ENCODE assay signal across 24 cellular contexts in the genomic region with DNA sequence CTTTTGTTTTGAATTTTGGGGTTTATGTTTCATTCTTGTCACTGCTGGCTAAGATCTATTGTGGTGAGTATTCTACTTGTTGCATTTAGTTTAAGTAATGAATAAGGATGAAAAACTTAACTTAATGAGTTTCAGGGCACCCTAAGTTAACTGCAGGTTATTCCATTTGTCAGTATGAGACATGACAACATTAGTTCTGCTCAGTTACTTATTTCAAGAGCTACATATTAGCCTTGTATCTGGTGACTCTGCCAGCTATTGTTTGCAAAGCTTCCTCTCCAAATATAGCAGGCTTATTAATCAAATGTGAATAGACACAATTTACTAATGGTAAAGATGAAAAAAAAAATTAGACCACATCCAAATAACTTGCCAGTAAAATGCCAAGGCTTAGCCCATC.
"Had no signal": no experiment of that assay in that cellular context is flagged by ENCODE, and none has a peak within 500 bp of the region (broad histone marks: within the 10 kb centered on the region; RNA-seq: fewer than 3 reads in every experiment).

No MANE protein-coding gene starts in this region.

- DNase-seq: colonic mucosa; dorsolateral prefrontal cortex; effector CD8-positive, alpha-beta T cell; gastrocnemius medialis; left cardiac atrium; left ventricle myocardium inferior; lower lobe of right lung; mesenchymal stem cell; midbrain; naive B cell; nephron progenitor cell; posterior cingulate gyrus; small intestine; stimulated activated CD4-positive, alpha-beta T cell treated with anti-CD3 and anti-CD28 coated beads, Interleukin-4, amount 100 ng/mL, for 1 hour; stimulated activated CD8-positive, alpha-beta memory T cell treated with anti-CD3 and anti-CD28 coated beads, Interleukin-4, amount 100 ng/mL, for 48 hours; stimulated activated naive CD8-positive, alpha-beta T cell treated with anti-CD3 and anti-CD28 coated beads, Interleukin-15, Interleukin-2, amounts not matched to agents 100 U/mL and 50 U/mL, for 24 hours; thyroid gland; uterus had no signal

- H3K36me3 Mint-ChIP-seq: naive B cell, type B pancreatic cell had no signal

- H3K27me3 Mint-ChIP-seq: naive B cell, type B pancreatic cell had no signal

- H3K9me3 ChIP-seq: colonic mucosa, esophagus muscularis mucosa, gastrocnemius medialis, left ventricle myocardium inferior, lower lobe of right lung, right atrium auricular region, suprapubic skin, thyroid gland, uterus had no signal

- H3K27ac ChIP-seq: colonic mucosa, dorsolateral prefrontal cortex, esophagus muscularis mucosa, gastrocnemius medialis, left ventricle myocardium inferior, lower lobe of right lung, right atrium auricular region, suprapubic skin, thyroid gland, uterus had no signal

- H3K27ac Mint-ChIP-seq: naive B cell; nephron progenitor cell; stimulated activated effector memory CD8-positive, alpha-beta T cell treated with anti-CD3 and anti-CD28 coated beads, Interleukin-12 subunit alpha, Interleukin-12 subunit beta, amount 100 ng/mL, for 72 hours; type B pancreatic cell had no signal

- H3K4me1 Mint-ChIP-seq: nephron progenitor cell; stimulated activated effector memory CD8-positive, alpha-beta T cell treated with anti-CD3 and anti-CD28 coated beads, Interleukin-12 subunit alpha, Interleukin-12 subunit beta, amount 100 ng/mL, for 72 hours had no signal

- H3K27me3 ChIP-seq: colonic mucosa, dorsolateral prefrontal cortex, esophagus muscularis mucosa, gastrocnemius medialis, right atrium auricular region, suprapubic skin, thyroid gland had no signal

- ATAC-seq: gastrocnemius medialis; left cardiac atrium; lower lobe of right lung; stimulated activated effector memory CD8-positive, alpha-beta T cell treated with anti-CD3 and anti-CD28 coated beads, Interleukin-12 subunit alpha, Interleukin-12 subunit beta, amount 100 ng/mL, for 72 hours; stimulated activated naive CD8-positive, alpha-beta T cell treated with anti-CD3 and anti-CD28 coated beads, Interleukin-15, Interleukin-2, amounts not matched to agents 100 U/mL and 50 U/mL, for 24 hours had no signal

- FAIRE-seq: keratinocyte, small intestine had no signal

- H3K9me3 Mint-ChIP-seq: naive B cell; nephron progenitor cell; stimulated activated effector memory CD8-positive, alpha-beta T cell treated with anti-CD3 and anti-CD28 coated beads, Interleukin-12 subunit alpha, Interleukin-12 subunit beta, amount 100 ng/mL, for 72 hours; type B pancreatic cell had no signal

- H3K4me3 Mint-ChIP-seq: naive B cell; nephron progenitor cell; stimulated activated effector memory CD8-positive, alpha-beta T cell treated with anti-CD3 and anti-CD28 coated beads, Interleukin-12 subunit alpha, Interleukin-12 subunit beta, amount 100 ng/mL, for 72 hours; type B pancreatic cell had no signal
